In the genomic region with DNA sequence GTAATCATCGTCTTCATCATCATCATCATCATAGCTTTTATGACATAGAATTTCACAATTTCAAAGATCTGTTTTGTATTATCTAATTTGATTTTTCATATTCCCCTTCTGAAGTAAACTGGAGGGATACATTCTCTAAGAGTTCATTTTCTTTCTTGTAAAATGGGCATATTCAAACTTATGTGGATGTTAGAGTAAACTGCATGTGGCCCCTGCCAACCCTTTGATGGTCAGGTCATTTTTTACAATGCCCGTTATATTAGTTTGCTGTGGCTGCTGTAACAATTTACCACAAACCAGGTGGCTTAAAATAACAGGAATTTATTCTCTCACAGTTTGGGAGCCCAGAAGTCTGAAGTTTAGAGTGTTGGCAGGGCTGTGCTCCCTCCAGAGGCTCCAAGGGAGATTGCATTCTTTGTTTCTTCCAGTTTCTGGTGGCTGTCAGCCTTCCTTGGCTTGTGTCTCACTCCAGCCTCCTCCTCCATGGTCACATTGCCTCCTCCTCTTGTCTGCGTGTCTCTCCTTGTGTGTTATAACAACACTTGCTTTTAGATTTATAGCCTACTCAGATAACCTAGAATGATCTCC, we compare ENCODE assay signal across 8 cellular contexts.
DNase-seq lines count a peak whose midpoint lies in the region; TF ChIP-seq lines count a peak whose summit lies in the region.

No MANE protein-coding gene starts in this region.

- H2AFZ ChIP-seq in H9 (ENCODE audit: low read length) = no peak overlapping the region

- no peak overlapping the region for H3K23ac ChIP-seq in H9 (ENCODE audit: insufficient read length, low read depth, low read length)

- H3K14ac ChIP-seq in H9 (ENCODE audit: insufficient read depth, low read length) = no peak overlapping the region

- H2AK5ac ChIP-seq in H9 (ENCODE audit: insufficient read length, low read length) = no peak overlapping the region

- H2BK12ac ChIP-seq in H9 (ENCODE audit: insufficient read length, low read depth, low read length) = no peak overlapping the region

- no peak overlapping the region; a peak in 1 of 7 replicates for H3K27ac Mint-ChIP-seq in H9

- no peaks in the 10 kb centered on the region for H4K20me1 ChIP-seq in H9 (ENCODE audit: control insufficient read depth, insufficient read depth, insufficient read length)

- H3K79me1 ChIP-seq in H9 (ENCODE audit: insufficient read depth, low read depth, low read length, poor library complexity, severe bottlenecking) = no peaks in the 10 kb centered on the region

- H4K5ac ChIP-seq in H9 (ENCODE audit: insufficient read length, low read depth, low read length) = no peak overlapping the region

- H3K18ac ChIP-seq in H9 (ENCODE audit: insufficient read length, low read depth, low read length) = no peak overlapping the region

- H3K36me3 Mint-ChIP-seq in H9 (ENCODE audit: insufficient read depth in 1 of 3, low read depth in 3 of 3) = no peaks in the 10 kb centered on the region

- no peaks in the 10 kb centered on the region for H3K36me3 ChIP-seq in GM06990 (ENCODE audit: control insufficient read depth, insufficient read depth, low read length)
- no peaks in the 10 kb centered on the region for H3K36me3 ChIP-seq in NT2/D1 (ENCODE audit: insufficient read depth, insufficient read length, low read length)

- H3K4me3 ChIP-seq in GM06990 (replicated peaks; ENCODE audit: low read depth, low read length) (no peak overlapping the region), NT2/D1 (ENCODE audit: insufficient read length, low read depth) (no peak overlapping the region)

- H2BK20ac ChIP-seq in H9 (ENCODE audit: low read depth, low read length, poor library complexity, severe bottlenecking) = no peak overlapping the region

- H3K27me3 Mint-ChIP-seq in H9 (ENCODE audit: low read depth) = no peaks in the 10 kb centered on the region

- H3K4me2 ChIP-seq in H9 (ENCODE audit: insufficient read depth, insufficient read length, low read length) = no peak overlapping the region

- H2BK120ac ChIP-seq in H9 (ENCODE audit: low read depth, low read length, poor library complexity, severe bottlenecking) = no peak overlapping the region

- H3K9ac ChIP-seq in H9 (ENCODE audit: extremely low read depth, insufficient read length, low read length) (no peak overlapping the region), NT2/D1 (ENCODE audit: insufficient read length, low read depth) (no peak overlapping the region)

- H3K4me3 Mint-ChIP-seq in H9 = no peak overlapping the region

- H3K9me3 ChIP-seq in H9 (ENCODE audit: control insufficient read depth, low read depth, low read length) (no peaks in the 10 kb centered on the region), NT2/D1 (ENCODE audit: insufficient read depth, low read length) (no peaks in the 10 kb centered on the region)

- DNase-seq in GM06990 (ENCODE audit: extremely low read depth, insufficient read length) (no peak), H9 (peak; percentile 66), NT2/D1 (ENCODE audit: low read depth, low spot score) (peak; percentile 35), fibroblast of peridontal ligament (ENCODE audit: extremely low read depth) (peak; percentile 58), amniotic stem cell (lab: John Stamatoyannopoulos, UW) (no peak), NOMO-1 treated with DMSO at 0.1 percent for 48 hours (lab: John Stamatoyannopoulos, UW; ENCODE audit: unreplicated experiment) (no peak)
- no peak for DNase-seq in effector CD4-positive, alpha-beta T cell
- no peak for DNase-seq in activated CD8-positive, alpha-beta memory T cell treated with anti-CD3 and anti-CD28 coated beads for 24 hours

- H3K27me3 ChIP-seq in GM06990 (replicated peaks; ENCODE audit: control insufficient read depth, insufficient read depth, low read length) (no peaks in the 10 kb centered on the region), H9 (ENCODE audit: insufficient read depth, low read length) (no peaks in the 10 kb centered on the region), NT2/D1 (ENCODE audit: insufficient read depth, insufficient read length) (no peaks in the 10 kb centered on the region)

- no peak overlapping the region for H2BK5ac ChIP-seq in H9 (ENCODE audit: insufficient read length, low read length)

- WGBS in H9 (ENCODE audit: extremely low coverage, insufficient read length, low lambda C conversion rate) = no CpG with 5 or more reads among the region's 3 CpGs

- H3T11ph ChIP-seq in H9 (ENCODE audit: low read length) = no peak overlapping the region

- no peak overlapping the region for H3K27ac ChIP-seq in H9 (ENCODE audit: insufficient read length, low read depth, low read length)

- no peaks in the 10 kb centered on the region for H3K79me2 ChIP-seq in H9 (ENCODE audit: insufficient read depth, low read length)

- TF ChIP-seq CTCF in GM06990 (IDR thresholded peaks at IDR 0.05; ENCODE audit: insufficient read depth, low read length, poor library complexity, severe bottlenecking) (peak; percentile 68), H9 (conservative IDR thresholded peaks at IDR 0.05) (peak; percentile 73)

- no peak overlapping the region for H3K56ac ChIP-seq in H9 (ENCODE audit: insufficient read length, low read depth, low read length)

- H3K23me2 ChIP-seq in H9 (ENCODE audit: insufficient read length, low read depth, low read length, poor library complexity, severe bottlenecking) = no peaks in the 10 kb centered on the region

- H3K9me3 Mint-ChIP-seq in H9 = no peaks in the 10 kb centered on the region; a peak in 1 of 5 replicates

- H3K4ac ChIP-seq in H9 (ENCODE audit: low read depth, low read length) = no peak overlapping the region

- no peak overlapping the region for H4K8ac ChIP-seq in H9 (replicated peaks; ENCODE audit: insufficient read length, low read depth, low read length)

- H3K4me1 ChIP-seq in H9 (ENCODE audit: insufficient read depth, low read length) = no peaks in the 10 kb centered on the region; the same call in 1 of the 2 replicates
- H3K4me1 ChIP-seq in NT2/D1 (ENCODE audit: insufficient read depth, insufficient read length) = no peaks in the 10 kb centered on the region

- no peak overlapping the region for H4K91ac ChIP-seq in H9 (ENCODE audit: insufficient read length, low read depth, low read length)

- no peak overlapping the region for H2BK15ac ChIP-seq in H9 (ENCODE audit: low read depth, low read length)

- peaks cover 12 to 15% of the 10 kb centered on the region in 2 experiments for H3K4me1 Mint-ChIP-seq in H9

Comparison
In these comparisons a context has a peak if more than half of its experiments do, and no peak if none do; other contexts are left out.
1. DNase-seq: peak in H9 (single experiment), NT2/D1 (single experiment) and fibroblast of peridontal ligament (single experiment); none in GM06990 (single experiment), effector CD4-positive, alpha-beta T cell (single experiment), amniotic stem cell (single experiment), NOMO-1 treated with DMSO at 0.1 percent for 48 hours (single experiment) and activated CD8-positive, alpha-beta memory T cell treated with anti-CD3 and anti-CD28 coated beads for 24 hours (single experiment).